15 cellular contexts compared by ENCODE assay signal in genomic region chr2:143525006-143525405, GRCh38.
A peak's percentile ranks its signal among the peaks of the same experiment; 100 is the strongest.
DNase-seq lines count a peak whose midpoint lies in the region; ATAC-seq, FAIRE-seq and TF ChIP-seq lines count a peak whose summit lies in the region.
"Had no signal": no experiment of that assay in that cellular context is flagged by ENCODE, and none has a peak within 500 bp of the region (broad histone marks: within the 10 kb centered on the region; RNA-seq: fewer than 3 reads in every experiment).

No MANE protein-coding gene starts in this region.

- peaks cover 0 to 6% (median 0%) of the 10 kb centered on the region in 11 donors for H3K9me3 Mint-ChIP-seq in naive thymus-derived CD4-positive, alpha-beta T cell
- H3K9me3 Mint-ChIP-seq: GM23338 had no signal

- H3K27me3 ChIP-seq in naive thymus-derived CD4-positive, alpha-beta T cell (ENCODE audit: control insufficient read depth in 2 of 2, insufficient read depth in 2 of 2, low read length in 2 of 2): no peaks in the 10 kb centered on the region
- H3K27me3 ChIP-seq: BE2C had no signal

- H3K36me3 ChIP-seq in KOPT-K1 (ENCODE audit: insufficient read depth, low read length): peaks cover 42% of the 10 kb centered on the region
- peaks cover 0 to 18% (median 2%) of the 10 kb centered on the region in 3 experiments for H3K36me3 ChIP-seq in naive thymus-derived CD4-positive, alpha-beta T cell (ENCODE audit: control insufficient read depth in 2 of 3, insufficient read depth in 3 of 3, low read length in 3 of 3)
- no peaks in the 10 kb centered on the region for H3K36me3 ChIP-seq in kidney (ENCODE audit: control insufficient read depth in 1 of 2, insufficient read depth in 2 of 2, low read length in 2 of 2)
- H3K36me3 ChIP-seq: BE2C had no signal

- H3K4me3 ChIP-seq in AG10803 (ENCODE audit: low read length) (no peak overlapping the region), coronary artery (peak overlapping the region; percentile 32), kidney (ENCODE audit: low read length in 2 of 2) (no peak overlapping the region)
- H3K4me3 ChIP-seq in naive thymus-derived CD4-positive, alpha-beta T cell (ENCODE audit: low read length): no peak overlapping the region
- H3K4me3 ChIP-seq: GM23338 had no signal

- POLR2A ChIA-PET in naive thymus-derived CD4-positive, alpha-beta T cell (lab: Charles Lee): no interaction called here

- H3K4me1 Mint-ChIP-seq in naive thymus-derived CD4-positive, alpha-beta T cell: peaks cover 27 to 86% (median 68%) of the 10 kb centered on the region in 7 donors

- H3K4me3 Mint-ChIP-seq in naive thymus-derived CD4-positive, alpha-beta T cell: peak overlapping the region in 5 of 10 donors; percentile 1 to 59 (median 45)
- H3K4me3 Mint-ChIP-seq: GM23338 had no signal

- TF ChIP-seq CTCF in AG10803 (conservative IDR thresholded peaks at IDR 0.05; ENCODE audit: low read length) (no peak), coronary artery (IDR thresholded peaks at IDR 0.05) (no peak), kidney (IDR thresholded peaks at IDR 0.05; ENCODE audit: borderline replicate concordance, extremely low read depth, insufficient read depth) (no peak)

- ATAC-seq in naive thymus-derived CD4-positive, alpha-beta T cell: no peak
- ATAC-seq: activated CD4-positive, CD25-positive, alpha-beta regulatory T cell treated with anti-CD3 and anti-CD28 coated beads, Interleukin-2, amount 50 U/mL, for 24 hours had no signal

- no peaks in the 10 kb centered on the region for H3K27me3 Mint-ChIP-seq in naive thymus-derived CD4-positive, alpha-beta T cell

- H3K36me3 Mint-ChIP-seq in naive thymus-derived CD4-positive, alpha-beta T cell: peaks cover 20 to 63% (median 43%) of the 10 kb centered on the region in 5 donors

- no peak for FAIRE-seq in kidney (lab: Jason Lieb, UNC)

- CTCF ChIA-PET in naive thymus-derived CD4-positive, alpha-beta T cell (lab: Charles Lee): interaction anchor here (0.9 kb wide), 1 partner anchor 363 kb away, joined by 3 read pairs; no protein-coding TSS in a partner anchor

- H3K27ac Mint-ChIP-seq in naive thymus-derived CD4-positive, alpha-beta T cell: peak overlapping the region in 7 of 9 donors; percentile 48 to 78 (median 75)

- intact Hi-C loops in naive thymus-derived CD4-positive, alpha-beta T cell (cut with micrococcal nuclease): no loop called here
- intact Hi-C loops in kidney (cut with DNase I): no loop called here

- H3K4me1 ChIP-seq in naive thymus-derived CD4-positive, alpha-beta T cell (ENCODE audit: control insufficient read depth in 2 of 2, insufficient read depth in 2 of 2, low read length in 2 of 2): peaks cover 0 to 32% of the 10 kb centered on the region in 2 donors
- no peaks in the 10 kb centered on the region for H3K4me1 ChIP-seq in kidney (ENCODE audit: control insufficient read depth in 1 of 2, insufficient read depth in 1 of 2, low read depth in 1 of 2, low read length in 2 of 2)

- no peak overlapping the region for H3K9ac ChIP-seq in kidney (ENCODE audit: low read length in 2 of 2)

- DNase-seq in AG10803 (ENCODE audit: low read depth): peak; percentile 73
- no peak for DNase-seq in coronary artery (ENCODE audit: low spot score)
- no peak for DNase-seq in naive thymus-derived CD4-positive, alpha-beta T cell
- DNase-seq in DMS53 treated with DMSO at 0.1 percent for 48 hours (lab: John Stamatoyannopoulos, UW; ENCODE audit: unreplicated experiment): no peak
- no peak for DNase-seq in kidney
- no peak for DNase-seq in stimulated activated CD4-positive, alpha-beta T cell treated with anti-CD3 and anti-CD28 coated beads, Interleukin-15, amount 100 ng/mL, for 24 hours
- DNase-seq in HT-29 (ENCODE audit: low spot score): no peak
- DNase-seq: activated effector memory CD4-positive, alpha-beta T cell treated with Interleukin-2 at 50 U/mL for 16 hours; BE2C; NCI-H1417; NCI-H774; retina had no signal

- no peaks in the 10 kb centered on the region for H3K9me3 ChIP-seq in KOPT-K1 (ENCODE audit: insufficient read depth, low read length, poor library complexity, severe bottlenecking)
- H3K9me3 ChIP-seq in naive thymus-derived CD4-positive, alpha-beta T cell (ENCODE audit: control insufficient read depth in 2 of 3, low read length in 3 of 3): no peaks in the 10 kb centered on the region
- no peaks in the 10 kb centered on the region for H3K9me3 ChIP-seq in kidney (ENCODE audit: control insufficient read depth in 1 of 2, low read length in 2 of 2)
- H3K9me3 ChIP-seq: BE2C had no signal

- H3K27ac ChIP-seq in KOPT-K1 (ENCODE audit: low read depth, low read length, poor library complexity, severe bottlenecking): peak overlapping the region; percentile 8
- peak overlapping the region; percentile 57 to 68 for H3K27ac ChIP-seq in coronary artery
- no peak overlapping the region for H3K27ac ChIP-seq in naive thymus-derived CD4-positive, alpha-beta T cell (ENCODE audit: low read depth, low read length)
- no peak overlapping the region for H3K27ac ChIP-seq in kidney (ENCODE audit: low read depth in 2 of 2, low read length in 2 of 2)

Comparison
In these comparisons a context has a peak if more than half of its experiments do, and no peak if none do; other contexts are left out.
1. H3K27ac ChIP-seq: peak in KOPT-K1 (single experiment) and coronary artery (2 of 2); none in naive thymus-derived CD4-positive, alpha-beta T cell (single experiment) and kidney (0 of 2).